In the genomic region with DNA sequence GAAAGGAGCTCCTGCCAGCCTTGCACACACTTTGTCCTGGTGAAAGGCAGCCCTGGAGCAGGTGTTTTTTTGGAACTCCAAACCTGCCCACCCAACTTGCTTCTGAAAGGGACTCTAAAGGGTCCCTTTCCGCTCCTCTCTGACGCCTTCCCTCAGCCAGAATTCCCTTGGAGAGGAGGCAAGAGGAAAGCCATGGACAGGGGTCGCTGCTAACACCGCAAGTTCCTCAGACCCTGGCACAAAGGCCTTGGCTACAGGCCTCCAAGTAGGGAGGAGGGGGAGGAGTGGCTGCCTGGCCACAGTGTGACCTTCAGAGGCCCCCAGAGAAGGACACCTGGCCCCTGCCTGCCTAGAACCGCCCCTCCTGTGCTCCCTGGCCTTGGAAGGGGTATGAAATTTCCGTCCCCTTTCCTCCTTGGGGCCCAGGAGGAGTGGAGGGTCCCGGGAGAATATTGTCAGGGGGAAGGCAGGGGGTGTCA, we compare ENCODE assay signal across 1 cellular context.
TF ChIP-seq lines count a peak whose summit lies in the region.

No MANE protein-coding gene starts in this region.

TF ChIP-seq in HepG2, 621 proteins besides CTCF, POLR2A, EP300 and RAD21 (continued from another document and continues in another):
- TF ChIP-seq, protein P1, sequence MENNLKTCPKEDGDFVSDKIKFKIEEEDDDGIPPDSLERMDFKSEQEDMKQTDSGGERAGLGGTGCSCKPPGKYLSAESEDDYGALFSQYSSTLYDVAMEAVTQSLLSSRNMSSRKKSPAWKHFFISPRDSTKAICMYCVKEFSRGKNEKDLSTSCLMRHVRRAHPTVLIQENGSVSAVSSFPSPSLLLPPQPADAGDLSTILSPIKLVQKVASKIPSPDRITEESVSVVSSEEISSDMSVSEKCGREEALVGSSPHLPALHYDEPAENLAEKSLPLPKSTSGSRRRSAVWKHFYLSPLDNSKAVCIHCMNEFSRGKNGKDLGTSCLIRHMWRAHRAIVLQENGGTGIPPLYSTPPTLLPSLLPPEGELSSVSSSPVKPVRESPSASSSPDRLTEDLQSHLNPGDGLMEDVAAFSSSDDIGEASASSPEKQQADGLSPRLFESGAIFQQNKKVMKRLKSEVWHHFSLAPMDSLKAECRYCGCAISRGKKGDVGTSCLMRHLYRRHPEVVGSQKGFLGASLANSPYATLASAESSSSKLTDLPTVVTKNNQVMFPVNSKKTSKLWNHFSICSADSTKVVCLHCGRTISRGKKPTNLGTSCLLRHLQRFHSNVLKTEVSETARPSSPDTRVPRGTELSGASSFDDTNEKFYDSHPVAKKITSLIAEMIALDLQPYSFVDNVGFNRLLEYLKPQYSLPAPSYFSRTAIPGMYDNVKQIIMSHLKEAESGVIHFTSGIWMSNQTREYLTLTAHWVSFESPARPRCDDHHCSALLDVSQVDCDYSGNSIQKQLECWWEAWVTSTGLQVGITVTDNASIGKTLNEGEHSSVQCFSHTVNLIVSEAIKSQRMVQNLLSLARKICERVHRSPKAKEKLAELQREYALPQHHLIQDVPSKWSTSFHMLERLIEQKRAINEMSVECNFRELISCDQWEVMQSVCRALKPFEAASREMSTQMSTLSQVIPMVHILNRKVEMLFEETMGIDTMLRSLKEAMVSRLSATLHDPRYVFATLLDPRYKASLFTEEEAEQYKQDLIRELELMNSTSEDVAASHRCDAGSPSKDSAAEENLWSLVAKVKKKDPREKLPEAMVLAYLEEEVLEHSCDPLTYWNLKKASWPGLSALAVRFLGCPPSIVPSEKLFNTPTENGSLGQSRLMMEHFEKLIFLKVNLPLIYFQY (CRISPR knock-in tag; IDR thresholded peaks at IDR 0.05; ENCODE audit: borderline replicate concordance): no peak
- TF ChIP-seq HNRNPK (IDR thresholded peaks at IDR 0.05; ENCODE audit: low read depth, low read length, poor library complexity, severe bottlenecking) (no peak), MXD4 (CRISPR knock-in tag; IDR thresholded peaks at IDR 0.05) (no peak), REPIN1 (CRISPR knock-in tag; IDR thresholded peaks at IDR 0.05; ENCODE audit: borderline replicate concordance, low read depth) (no peak; the same call in 1 of the 2 replicates), NBN (conservative IDR thresholded peaks at IDR 0.05) (no peak), SP4 (CRISPR knock-in tag; IDR thresholded peaks at IDR 0.05) (no peak), NR3C1 (CRISPR knock-in tag; IDR thresholded peaks at IDR 0.05) (no peak), ZNF430 (CRISPR knock-in tag; IDR thresholded peaks at IDR 0.05) (no peak), HDAC6 (IDR thresholded peaks at IDR 0.05; ENCODE audit: low read depth, low read length) (no peak), TBP (CRISPR knock-in tag; IDR thresholded peaks at IDR 0.05) (no peak), TOPORS (CRISPR knock-in tag; IDR thresholded peaks at IDR 0.05) (no peak), CEBPB (IDR thresholded peaks at IDR 0.05; ENCODE audit: borderline replicate concordance, low read depth, low read length) (no peak), PAWR (CRISPR knock-in tag; IDR thresholded peaks at IDR 0.05; ENCODE audit: borderline replicate concordance) (no peak), ZNF496 (CRISPR knock-in tag; IDR thresholded peaks at IDR 0.05; ENCODE audit: insufficient replicate concordance) (no peak), TP53 (CRISPR knock-in tag; conservative IDR thresholded peaks at IDR 0.05) (no peak), ZNF605 (CRISPR knock-in tag; IDR thresholded peaks at IDR 0.05) (peak; percentile 76; the same call in 1 of the 2 replicates), ZNF780A (CRISPR knock-in tag; IDR thresholded peaks at IDR 0.05) (0 out of 2 replicates have a peak, but pooled peaks have one; percentile 46), ZFP62 (CRISPR knock-in tag; IDR thresholded peaks at IDR 0.05) (no peak), ZNF224 (CRISPR knock-in tag; IDR thresholded peaks at IDR 0.05) (no peak), ZNF207 (IDR thresholded peaks at IDR 0.05; ENCODE audit: borderline replicate concordance) (no peak), ZNF557 (CRISPR knock-in tag; IDR thresholded peaks at IDR 0.05) (no peak), RFXAP (CRISPR knock-in tag; IDR thresholded peaks at IDR 0.05; ENCODE audit: borderline replicate concordance) (no peak), ZIK1 (CRISPR knock-in tag; IDR thresholded peaks at IDR 0.05; ENCODE audit: borderline replicate concordance, low read depth) (no peak), ATM (IDR thresholded peaks at IDR 0.05; ENCODE audit: borderline replicate concordance) (no peak), POLR2AphosphoS2 (IDR thresholded peaks at IDR 0.05; ENCODE audit: low read depth, low read length) (no peak), ZNF101 (CRISPR knock-in tag; IDR thresholded peaks at IDR 0.05; ENCODE audit: borderline replicate concordance, low read depth) (no peak), ZNF879 (CRISPR knock-in tag; IDR thresholded peaks at IDR 0.05) (no peak), ZNF234 (CRISPR knock-in tag; conservative IDR thresholded peaks at IDR 0.05) (no peak), ZNF205 (CRISPR knock-in tag; IDR thresholded peaks at IDR 0.05) (no peak), ZNF773 (CRISPR knock-in tag; IDR thresholded peaks at IDR 0.05; ENCODE audit: borderline replicate concordance) (no peak), ZNF431 (CRISPR knock-in tag; IDR thresholded peaks at IDR 0.05; ENCODE audit: borderline replicate concordance, low read depth) (no peak), ZFP82 (CRISPR knock-in tag; IDR thresholded peaks at IDR 0.05; ENCODE audit: borderline replicate concordance) (no peak), HCFC1 (IDR thresholded peaks at IDR 0.05; ENCODE audit: low read depth, low read length) (no peak), ETV5 (CRISPR knock-in tag; IDR thresholded peaks at IDR 0.05; ENCODE audit: borderline replicate concordance) (no peak), MZF1 (CRISPR knock-in tag; IDR thresholded peaks at IDR 0.05; ENCODE audit: borderline replicate concordance) (no peak), FIP1L1 (IDR thresholded peaks at IDR 0.05; ENCODE audit: borderline replicate concordance, insufficient read depth, low read depth, low read length) (no peak), PHF8 (CRISPR knock-in tag; IDR thresholded peaks at IDR 0.05) (no peak)
- TF ChIP-seq, protein P2, sequence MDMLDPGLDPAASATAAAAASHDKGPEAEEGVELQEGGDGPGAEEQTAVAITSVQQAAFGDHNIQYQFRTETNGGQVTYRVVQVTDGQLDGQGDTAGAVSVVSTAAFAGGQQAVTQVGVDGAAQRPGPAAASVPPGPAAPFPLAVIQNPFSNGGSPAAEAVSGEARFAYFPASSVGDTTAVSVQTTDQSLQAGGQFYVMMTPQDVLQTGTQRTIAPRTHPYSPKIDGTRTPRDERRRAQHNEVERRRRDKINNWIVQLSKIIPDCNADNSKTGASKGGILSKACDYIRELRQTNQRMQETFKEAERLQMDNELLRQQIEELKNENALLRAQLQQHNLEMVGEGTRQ (IDR thresholded peaks at IDR 0.05; ENCODE audit: low read depth, low read length): no peak
- TF ChIP-seq, protein P2 (CRISPR knock-in tag; IDR thresholded peaks at IDR 0.05; ENCODE audit: borderline replicate concordance): no peak
- TF ChIP-seq, protein P3, sequence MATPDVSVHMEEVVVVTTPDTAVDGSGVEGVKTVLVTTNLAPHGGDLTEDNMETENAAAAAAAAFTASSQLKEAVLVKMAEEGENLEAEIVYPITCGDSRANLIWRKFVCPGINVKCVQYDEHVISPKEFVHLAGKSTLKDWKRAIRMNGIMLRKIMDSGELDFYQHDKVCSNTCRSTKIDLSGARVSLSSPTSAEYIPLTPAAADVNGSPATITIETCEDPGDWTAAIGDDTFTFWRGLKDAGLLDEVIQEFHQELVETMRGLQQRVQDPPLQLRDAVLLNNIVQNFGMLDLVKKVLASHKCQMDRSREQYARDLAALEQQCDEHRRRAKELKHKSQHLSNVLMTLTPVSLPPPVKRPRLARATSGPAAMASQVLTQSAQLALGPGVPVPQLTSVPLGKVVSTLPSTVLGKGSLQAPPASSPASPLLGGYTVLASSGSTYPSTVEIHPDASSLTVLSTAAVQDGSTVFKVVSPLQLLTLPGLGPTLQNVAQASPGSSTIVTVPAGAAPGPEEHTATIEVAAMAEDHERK (CRISPR knock-in tag; IDR thresholded peaks at IDR 0.05; ENCODE audit: low read depth): no peak
- TF ChIP-seq, protein P4, sequence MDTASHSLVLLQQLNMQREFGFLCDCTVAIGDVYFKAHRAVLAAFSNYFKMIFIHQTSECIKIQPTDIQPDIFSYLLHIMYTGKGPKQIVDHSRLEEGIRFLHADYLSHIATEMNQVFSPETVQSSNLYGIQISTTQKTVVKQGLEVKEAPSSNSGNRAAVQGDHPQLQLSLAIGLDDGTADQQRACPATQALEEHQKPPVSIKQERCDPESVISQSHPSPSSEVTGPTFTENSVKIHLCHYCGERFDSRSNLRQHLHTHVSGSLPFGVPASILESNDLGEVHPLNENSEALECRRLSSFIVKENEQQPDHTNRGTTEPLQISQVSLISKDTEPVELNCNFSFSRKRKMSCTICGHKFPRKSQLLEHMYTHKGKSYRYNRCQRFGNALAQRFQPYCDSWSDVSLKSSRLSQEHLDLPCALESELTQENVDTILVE (CRISPR knock-in tag; IDR thresholded peaks at IDR 0.05): no peak
- TF ChIP-seq, protein P5, sequence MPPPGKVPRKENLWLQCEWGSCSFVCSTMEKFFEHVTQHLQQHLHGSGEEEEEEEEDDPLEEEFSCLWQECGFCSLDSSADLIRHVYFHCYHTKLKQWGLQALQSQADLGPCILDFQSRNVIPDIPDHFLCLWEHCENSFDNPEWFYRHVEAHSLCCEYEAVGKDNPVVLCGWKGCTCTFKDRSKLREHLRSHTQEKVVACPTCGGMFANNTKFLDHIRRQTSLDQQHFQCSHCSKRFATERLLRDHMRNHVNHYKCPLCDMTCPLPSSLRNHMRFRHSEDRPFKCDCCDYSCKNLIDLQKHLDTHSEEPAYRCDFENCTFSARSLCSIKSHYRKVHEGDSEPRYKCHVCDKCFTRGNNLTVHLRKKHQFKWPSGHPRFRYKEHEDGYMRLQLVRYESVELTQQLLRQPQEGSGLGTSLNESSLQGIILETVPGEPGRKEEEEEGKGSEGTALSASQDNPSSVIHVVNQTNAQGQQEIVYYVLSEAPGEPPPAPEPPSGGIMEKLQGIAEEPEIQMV (CRISPR knock-in tag; IDR thresholded peaks at IDR 0.05; ENCODE audit: low read depth): no peak
- TF ChIP-seq, protein P6, sequence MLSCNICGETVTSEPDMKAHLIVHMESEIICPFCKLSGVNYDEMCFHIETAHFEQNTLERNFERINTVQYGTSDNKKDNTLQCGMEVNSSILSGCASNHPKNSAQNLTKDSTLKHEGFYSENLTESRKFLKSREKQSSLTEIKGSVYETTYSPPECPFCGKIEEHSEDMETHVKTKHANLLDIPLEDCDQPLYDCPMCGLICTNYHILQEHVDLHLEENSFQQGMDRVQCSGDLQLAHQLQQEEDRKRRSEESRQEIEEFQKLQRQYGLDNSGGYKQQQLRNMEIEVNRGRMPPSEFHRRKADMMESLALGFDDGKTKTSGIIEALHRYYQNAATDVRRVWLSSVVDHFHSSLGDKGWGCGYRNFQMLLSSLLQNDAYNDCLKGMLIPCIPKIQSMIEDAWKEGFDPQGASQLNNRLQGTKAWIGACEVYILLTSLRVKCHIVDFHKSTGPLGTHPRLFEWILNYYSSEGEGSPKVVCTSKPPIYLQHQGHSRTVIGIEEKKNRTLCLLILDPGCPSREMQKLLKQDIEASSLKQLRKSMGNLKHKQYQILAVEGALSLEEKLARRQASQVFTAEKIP (CRISPR knock-in tag; IDR thresholded peaks at IDR 0.05; ENCODE audit: borderline replicate concordance): no peak
- TF ChIP-seq, protein P7, sequence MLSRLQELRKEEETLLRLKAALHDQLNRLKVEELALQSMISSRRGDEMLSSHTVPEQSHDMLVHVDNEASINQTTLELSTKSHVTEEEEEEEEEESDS (CRISPR knock-in tag; IDR thresholded peaks at IDR 0.05; ENCODE audit: borderline replicate concordance): no peak
- TF ChIP-seq, protein P8, sequence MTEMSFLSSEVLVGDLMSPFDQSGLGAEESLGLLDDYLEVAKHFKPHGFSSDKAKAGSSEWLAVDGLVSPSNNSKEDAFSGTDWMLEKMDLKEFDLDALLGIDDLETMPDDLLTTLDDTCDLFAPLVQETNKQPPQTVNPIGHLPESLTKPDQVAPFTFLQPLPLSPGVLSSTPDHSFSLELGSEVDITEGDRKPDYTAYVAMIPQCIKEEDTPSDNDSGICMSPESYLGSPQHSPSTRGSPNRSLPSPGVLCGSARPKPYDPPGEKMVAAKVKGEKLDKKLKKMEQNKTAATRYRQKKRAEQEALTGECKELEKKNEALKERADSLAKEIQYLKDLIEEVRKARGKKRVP (CRISPR knock-in tag; IDR thresholded peaks at IDR 0.05): no peak
- TF ChIP-seq, protein P9, sequence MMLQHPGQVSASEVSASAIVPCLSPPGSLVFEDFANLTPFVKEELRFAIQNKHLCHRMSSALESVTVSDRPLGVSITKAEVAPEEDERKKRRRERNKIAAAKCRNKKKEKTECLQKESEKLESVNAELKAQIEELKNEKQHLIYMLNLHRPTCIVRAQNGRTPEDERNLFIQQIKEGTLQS (CRISPR knock-in tag; IDR thresholded peaks at IDR 0.05): no peak
- TF ChIP-seq, protein P10, sequence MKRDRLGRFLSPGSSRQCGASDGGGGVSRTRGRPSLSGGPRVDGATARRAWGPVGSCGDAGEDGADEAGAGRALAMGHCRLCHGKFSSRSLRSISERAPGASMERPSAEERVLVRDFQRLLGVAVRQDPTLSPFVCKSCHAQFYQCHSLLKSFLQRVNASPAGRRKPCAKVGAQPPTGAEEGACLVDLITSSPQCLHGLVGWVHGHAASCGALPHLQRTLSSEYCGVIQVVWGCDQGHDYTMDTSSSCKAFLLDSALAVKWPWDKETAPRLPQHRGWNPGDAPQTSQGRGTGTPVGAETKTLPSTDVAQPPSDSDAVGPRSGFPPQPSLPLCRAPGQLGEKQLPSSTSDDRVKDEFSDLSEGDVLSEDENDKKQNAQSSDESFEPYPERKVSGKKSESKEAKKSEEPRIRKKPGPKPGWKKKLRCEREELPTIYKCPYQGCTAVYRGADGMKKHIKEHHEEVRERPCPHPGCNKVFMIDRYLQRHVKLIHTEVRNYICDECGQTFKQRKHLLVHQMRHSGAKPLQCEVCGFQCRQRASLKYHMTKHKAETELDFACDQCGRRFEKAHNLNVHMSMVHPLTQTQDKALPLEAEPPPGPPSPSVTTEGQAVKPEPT (CRISPR knock-in tag; IDR thresholded peaks at IDR 0.05; ENCODE audit: low read depth): no peak
- TF ChIP-seq, protein P11, sequence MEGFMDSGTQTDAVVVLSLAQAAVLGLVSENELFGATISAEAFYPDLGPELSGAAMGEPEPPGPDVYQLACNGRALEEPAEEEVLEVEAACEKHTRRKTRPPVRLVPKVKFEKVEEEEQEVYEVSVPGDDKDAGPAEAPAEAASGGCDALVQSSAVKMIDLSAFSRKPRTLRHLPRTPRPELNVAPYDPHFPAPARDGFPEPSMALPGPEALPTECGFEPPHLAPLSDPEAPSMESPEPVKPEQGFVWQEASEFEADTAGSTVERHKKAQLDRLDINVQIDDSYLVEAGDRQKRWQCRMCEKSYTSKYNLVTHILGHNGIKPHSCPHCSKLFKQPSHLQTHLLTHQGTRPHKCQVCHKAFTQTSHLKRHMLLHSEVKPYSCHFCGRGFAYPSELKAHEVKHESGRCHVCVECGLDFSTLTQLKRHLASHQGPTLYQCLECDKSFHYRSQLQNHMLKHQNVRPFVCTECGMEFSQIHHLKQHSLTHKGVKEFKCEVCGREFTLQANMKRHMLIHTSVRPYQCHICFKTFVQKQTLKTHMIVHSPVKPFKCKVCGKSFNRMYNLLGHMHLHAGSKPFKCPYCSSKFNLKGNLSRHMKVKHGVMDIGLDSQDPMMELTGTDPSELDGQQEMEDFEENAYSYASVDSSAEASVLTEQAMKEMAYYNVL (CRISPR knock-in tag; IDR thresholded peaks at IDR 0.05; ENCODE audit: borderline replicate concordance): no peak
